ENCODE assay signal across 2 cellular contexts in the genomic region with DNA sequence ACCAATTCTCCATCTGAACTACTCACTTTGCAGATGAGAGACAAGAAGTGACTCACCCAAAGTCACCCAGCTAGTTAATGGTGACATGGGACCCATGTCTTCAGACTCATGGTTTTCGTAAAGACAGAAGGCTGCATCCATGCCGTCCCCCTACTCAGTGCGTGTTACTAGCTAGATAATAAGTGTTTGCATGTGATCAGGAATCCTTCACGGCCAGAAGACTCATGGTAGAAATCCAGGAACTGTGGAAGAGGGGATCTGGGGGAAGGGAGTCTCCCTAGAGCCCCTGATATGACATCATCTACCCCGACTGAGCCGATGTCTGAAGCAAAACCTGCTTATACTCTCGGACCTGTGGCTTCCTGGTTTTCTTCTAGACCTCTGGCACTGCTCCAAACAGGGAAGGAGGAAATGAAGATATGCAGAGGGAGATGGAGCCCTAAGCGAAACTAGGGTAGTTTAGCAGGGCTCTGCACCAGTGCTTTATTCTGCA.
TF ChIP-seq lines count a peak whose summit lies in the region.

No MANE protein-coding gene starts in this region.

TF ChIP-seq in A549, 52 proteins besides CTCF, POLR2A, EP300 and RAD21:
- TF ChIP-seq HEYL (CRISPR knock-in tag; IDR thresholded peaks at IDR 0.05) (no peak), NPAS2 (CRISPR knock-in tag; IDR thresholded peaks at IDR 0.05; ENCODE audit: borderline replicate concordance) (no peak), KDM5A (IDR thresholded peaks at IDR 0.05) (no peak), BHLHE40 (IDR thresholded peaks at IDR 0.05; ENCODE audit: low read depth, low read length) (no peak), CHD4 (IDR thresholded peaks at IDR 0.05; ENCODE audit: borderline replicate concordance) (no peak), FOSB (CRISPR knock-in tag; IDR thresholded peaks at IDR 0.05) (no peak), CHD2 (IDR thresholded peaks at IDR 0.05; ENCODE audit: low read length, partially characterized antibody) (no peak)

TF ChIP-seq in GM23338, 12 proteins besides CTCF, POLR2A, EP300 and RAD21:
- TF ChIP-seq EZH2 (IDR thresholded peaks at IDR 0.05; ENCODE audit: low read depth, unreplicated experiment) (no peak), EZH2phosphoT487 (IDR thresholded peaks at IDR 0.05; ENCODE audit: unreplicated experiment) (no peak), ETS1 (IDR thresholded peaks at IDR 0.05) (no peak), JUNB (IDR thresholded peaks at IDR 0.05; ENCODE audit: unreplicated experiment) (no peak), ZNF114 (CRISPR knock-in tag; IDR thresholded peaks at IDR 0.05) (no peak), NANOG (IDR thresholded peaks at IDR 0.05; ENCODE audit: borderline replicate concordance) (no peak), CREB1 (CRISPR knock-in tag; IDR thresholded peaks at IDR 0.05; ENCODE audit: low read depth) (no peak), POLR2AphosphoS5 (IDR thresholded peaks at IDR 0.05; ENCODE audit: low read depth) (no peak), STAT1 (IDR thresholded peaks at IDR 0.05; ENCODE audit: unreplicated experiment) (no peak), ZNF331 (CRISPR knock-in tag; IDR thresholded peaks at IDR 0.05; ENCODE audit: low read depth) (no peak), ZNF462 (CRISPR knock-in tag; IDR thresholded peaks at IDR 0.05) (no peak)
- TF ChIP-seq, protein P1, sequence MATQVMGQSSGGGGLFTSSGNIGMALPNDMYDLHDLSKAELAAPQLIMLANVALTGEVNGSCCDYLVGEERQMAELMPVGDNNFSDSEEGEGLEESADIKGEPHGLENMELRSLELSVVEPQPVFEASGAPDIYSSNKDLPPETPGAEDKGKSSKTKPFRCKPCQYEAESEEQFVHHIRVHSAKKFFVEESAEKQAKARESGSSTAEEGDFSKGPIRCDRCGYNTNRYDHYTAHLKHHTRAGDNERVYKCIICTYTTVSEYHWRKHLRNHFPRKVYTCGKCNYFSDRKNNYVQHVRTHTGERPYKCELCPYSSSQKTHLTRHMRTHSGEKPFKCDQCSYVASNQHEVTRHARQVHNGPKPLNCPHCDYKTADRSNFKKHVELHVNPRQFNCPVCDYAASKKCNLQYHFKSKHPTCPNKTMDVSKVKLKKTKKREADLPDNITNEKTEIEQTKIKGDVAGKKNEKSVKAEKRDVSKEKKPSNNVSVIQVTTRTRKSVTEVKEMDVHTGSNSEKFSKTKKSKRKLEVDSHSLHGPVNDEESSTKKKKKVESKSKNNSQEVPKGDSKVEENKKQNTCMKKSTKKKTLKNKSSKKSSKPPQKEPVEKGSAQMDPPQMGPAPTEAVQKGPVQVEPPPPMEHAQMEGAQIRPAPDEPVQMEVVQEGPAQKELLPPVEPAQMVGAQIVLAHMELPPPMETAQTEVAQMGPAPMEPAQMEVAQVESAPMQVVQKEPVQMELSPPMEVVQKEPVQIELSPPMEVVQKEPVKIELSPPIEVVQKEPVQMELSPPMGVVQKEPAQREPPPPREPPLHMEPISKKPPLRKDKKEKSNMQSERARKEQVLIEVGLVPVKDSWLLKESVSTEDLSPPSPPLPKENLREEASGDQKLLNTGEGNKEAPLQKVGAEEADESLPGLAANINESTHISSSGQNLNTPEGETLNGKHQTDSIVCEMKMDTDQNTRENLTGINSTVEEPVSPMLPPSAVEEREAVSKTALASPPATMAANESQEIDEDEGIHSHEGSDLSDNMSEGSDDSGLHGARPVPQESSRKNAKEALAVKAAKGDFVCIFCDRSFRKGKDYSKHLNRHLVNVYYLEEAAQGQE (IDR thresholded peaks at IDR 0.05; ENCODE audit: unreplicated experiment): no peak
